In the genomic region with DNA sequence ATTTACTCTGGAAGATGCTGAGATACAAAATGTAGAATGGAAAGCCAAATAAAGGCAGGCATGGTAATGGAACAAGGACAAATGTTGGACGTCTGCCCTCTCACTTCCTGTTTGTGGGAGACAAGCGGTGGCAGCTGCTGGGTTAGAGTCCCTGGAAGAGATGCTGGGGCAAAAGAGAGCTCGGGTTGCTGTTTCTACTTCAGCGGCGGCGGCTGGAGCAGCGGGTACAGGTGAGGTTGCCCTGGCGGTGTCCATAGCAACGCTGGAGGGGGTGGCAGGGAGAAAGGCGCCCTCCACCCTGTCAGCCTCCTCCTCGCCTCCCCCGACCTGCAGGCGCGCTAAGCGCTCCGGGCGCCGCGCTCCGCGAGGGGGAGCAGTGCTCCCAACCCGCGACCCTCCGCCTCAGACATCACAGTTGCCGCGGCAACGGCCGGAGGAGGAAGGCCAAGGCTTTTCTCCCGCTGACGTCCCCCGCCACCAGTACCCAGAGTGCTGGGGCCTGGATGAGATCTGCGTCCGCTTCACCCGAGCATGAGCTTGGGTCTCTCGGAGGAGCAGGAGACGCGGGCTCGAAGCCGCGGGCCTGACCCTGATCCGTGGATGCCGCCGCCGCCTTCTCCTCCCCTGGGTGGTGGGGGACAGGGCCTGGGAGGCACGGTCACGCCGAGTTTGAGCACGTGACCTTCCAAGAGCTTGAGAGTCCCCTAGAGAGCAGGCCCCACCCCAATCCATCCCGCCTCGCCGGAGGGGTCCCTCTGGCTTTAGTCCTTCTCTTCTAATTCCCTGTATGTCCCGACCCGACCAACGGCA, we compare ENCODE assay signal across 8 cellular contexts.
DNase-seq lines count a peak whose midpoint lies in the region; ATAC-seq and TF ChIP-seq lines count a peak whose summit lies in the region.

No MANE protein-coding gene starts in this region.

- CTCF ChIA-PET in AG04449 (lab: Yijun Ruan, JAX) = no interaction called here
- CTCF ChIA-PET in SK-N-SH (lab: Yijun Ruan, JAX) = interaction anchor here (0.6 to 3.9 kb wide), 13 partner anchors 13 to 355 kb away, joined by 3 to 28 read pairs (median 7); a partner anchor contains a TSS

- intact Hi-C loops in ovary (cut with DNase I) = no loop called here

- H3K4me1 ChIP-seq in SK-N-SH (ENCODE audit: control insufficient read depth in 1 of 2, insufficient read depth in 2 of 2, low read depth in 1 of 2, low read length in 1 of 2) (peaks cover 10 to 12% of the 10 kb centered on the region in 2 experiments; a peak in 3 of 4 replicates), cardiac muscle cell (ENCODE audit: low read depth) (no peaks in the 10 kb centered on the region), ovary (ENCODE audit: insufficient read depth) (peaks cover 3% of the 10 kb centered on the region)

- 0 out of 4 replicates have a peak, but pooled peaks of 1 of the 2 experiments have one; percentile 21 for TF ChIP-seq EP300 in SK-N-SH (IDR thresholded peaks at IDR 0.05; ENCODE audit: borderline replicate concordance in 1 of 2, low read depth in 1 of 2, low read length in 1 of 2)
- TF ChIP-seq EP300 in ovary (IDR thresholded peaks at IDR 0.05) = no peak

- peak; percentile 24 for TF ChIP-seq CTCF in AG04449 (IDR thresholded peaks at IDR 0.05; ENCODE audit: insufficient read depth, low read length, missing control alignments)
- peak; percentile 35 for TF ChIP-seq CTCF in SK-N-SH (IDR thresholded peaks at IDR 0.05)
- TF ChIP-seq CTCF in cardiac muscle cell (IDR thresholded peaks at IDR 0.05; ENCODE audit: low read depth, low read length) = no peak
- no peak for TF ChIP-seq CTCF in ovary (IDR thresholded peaks at IDR 0.05)

- TF ChIP-seq RAD21 in SK-N-SH (IDR thresholded peaks at IDR 0.05; ENCODE audit: low read length) = peak; percentile 47

- TF ChIP-seq POLR2A in ovary (IDR thresholded peaks at IDR 0.05) (no peak), erythroblast (IDR thresholded peaks at IDR 0.05; ENCODE audit: low read length) (no peak)

- POLR2A ChIA-PET in AG04449 (lab: Yijun Ruan, JAX) (no interaction called here), SK-N-SH (lab: Yijun Ruan, JAX) (interaction anchor here (0.8 to 2.9 kb wide), 4 partner anchors 15 to 66 kb away, joined by 5 to 16 read pairs (median 10); a partner anchor contains a TSS)

- H3K9me3 ChIP-seq in SK-N-SH (no peaks in the 10 kb centered on the region), cardiac muscle cell (ENCODE audit: low read depth) (no peaks in the 10 kb centered on the region), ovary (no peaks in the 10 kb centered on the region)

- no peaks in the 10 kb centered on the region for H3K79me2 ChIP-seq in SK-N-SH (ENCODE audit: insufficient read depth)

- DNase-seq in AG04449 (ENCODE audit: low read depth, low spot score) (no peak), SK-N-SH (peak; percentile 87), cardiac muscle cell (ENCODE audit: low read depth in 1 of 2, low spot score in 1 of 2) (peak; percentile 19 to 83), ovary (peak; percentile 18 to 45 (median 30)), OCI-M2 (lab: John Stamatoyannopoulos, UW; ENCODE audit: unreplicated experiment) (no peak), activated gamma-delta T cell (lab: John Stamatoyannopoulos, UW) (no peak), erythroblast (lab: John Stamatoyannopoulos, UW) (no peak)

- peak; percentile 84 for ATAC-seq in HG03432 (IDR thresholded peaks at IDR 0.05; ENCODE audit: unreplicated experiment)

- no peak overlapping the region for H3K9ac ChIP-seq in SK-N-SH

- peak overlapping the region in 1 of 2 experiments; percentile 96; a peak in 2 of 4 replicates for H3K27ac ChIP-seq in SK-N-SH (ENCODE audit: low read depth in 2 of 2, low read length in 1 of 2)
- H3K27ac ChIP-seq in cardiac muscle cell = no peak overlapping the region
- no peak overlapping the region for H3K27ac ChIP-seq in ovary

- H3K27me3 ChIP-seq in SK-N-SH (ENCODE audit: insufficient read depth) (peaks cover 11% of the 10 kb centered on the region; the same call in 1 of the 2 replicates), cardiac muscle cell (peaks cover 41% of the 10 kb centered on the region), ovary (no peaks in the 10 kb centered on the region)

- peak overlapping the region; percentile 64 for H3K4me2 ChIP-seq in SK-N-SH

- H3K4me3 ChIP-seq in AG04449 (ENCODE audit: low read depth, low read length) = peak overlapping the region; percentile 38
- H3K4me3 ChIP-seq in SK-N-SH (ENCODE audit: low read depth in 2 of 2, low read length in 1 of 2) = peak overlapping the region; percentile 51; a peak in 3 of 4 replicates
- H3K4me3 ChIP-seq in cardiac muscle cell = peak overlapping the region; percentile 34
- H3K4me3 ChIP-seq in ovary = peak overlapping the region; percentile 17

- WGBS in SK-N-SH (ENCODE audit: low lambda C conversion rate) = 26% methylated on average over 19 of the region's 54 CpGs
- WGBS in ovary, 3 donors = 2 to 3% (median 2%) methylated on average over 38 to 54 of the region's 54 CpGs

- no peaks in the 10 kb centered on the region for H3K9me2 ChIP-seq in SK-N-SH

- H2AFZ ChIP-seq in SK-N-SH (ENCODE audit: low read depth) = peak overlapping the region; percentile 76

- H3K36me3 ChIP-seq in SK-N-SH (replicated peaks in 1 of 2; ENCODE audit: control insufficient read depth in 1 of 2, insufficient read depth in 2 of 2, low read length in 1 of 2) (no peaks in the 10 kb centered on the region), cardiac muscle cell (no peaks in the 10 kb centered on the region), ovary (no peaks in the 10 kb centered on the region)

- no peaks in the 10 kb centered on the region for H4K20me1 ChIP-seq in SK-N-SH (ENCODE audit: insufficient read depth)

- H3F3A ChIP-seq in SK-N-SH (replicated peaks; ENCODE audit: insufficient read depth) = no peaks in the 10 kb centered on the region

TF ChIP-seq in SK-N-SH, 30 proteins besides CTCF, POLR2A, EP300 and RAD21:
- TF ChIP-seq RFX5 (IDR thresholded peaks at IDR 0.05; ENCODE audit: low read length) (peak; percentile 52), FOXJ3 (CRISPR knock-in tag; IDR thresholded peaks at IDR 0.05) (0 out of 2 replicates have a peak, but pooled peaks have one; percentile 27), NFIC (IDR thresholded peaks at IDR 0.05; ENCODE audit: borderline replicate concordance) (no peak), SMC3 (IDR thresholded peaks at IDR 0.05; ENCODE audit: low read depth, low read length) (peak; percentile 16; the same call in 1 of the 2 replicates), ELF1 (IDR thresholded peaks at IDR 0.05) (no peak), MXI1 (IDR thresholded peaks at IDR 0.05; ENCODE audit: low read depth, low read length) (peak; percentile 70)
- TF ChIP-seq, protein P1, sequence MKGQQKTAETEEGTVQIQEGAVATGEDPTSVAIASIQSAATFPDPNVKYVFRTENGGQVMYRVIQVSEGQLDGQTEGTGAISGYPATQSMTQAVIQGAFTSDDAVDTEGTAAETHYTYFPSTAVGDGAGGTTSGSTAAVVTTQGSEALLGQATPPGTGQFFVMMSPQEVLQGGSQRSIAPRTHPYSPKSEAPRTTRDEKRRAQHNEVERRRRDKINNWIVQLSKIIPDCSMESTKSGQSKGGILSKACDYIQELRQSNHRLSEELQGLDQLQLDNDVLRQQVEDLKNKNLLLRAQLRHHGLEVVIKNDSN (IDR thresholded peaks at IDR 0.05; ENCODE audit: borderline replicate concordance, low read depth) = peak; percentile 68; the same call in 1 of the 2 replicates
TF ChIP-seq in SK-N-SH: peak in this region for 5.

Comparison
In these comparisons a context has a peak if more than half of its experiments do, and no peak if none do; other contexts are left out.
1. DNase-seq: peak in SK-N-SH (single experiment), cardiac muscle cell (2 of 2) and ovary (5 of 5); none in AG04449 (single experiment), OCI-M2 (single experiment), activated gamma-delta T cell (single experiment) and erythroblast (0 of 2).
2. CTCF ChIP-seq: peak in AG04449 (single experiment) and SK-N-SH (single experiment); none in cardiac muscle cell (single experiment) and ovary (0 of 3).
3. Peak in every context shown above with its lines, with median percentiles within 50 percentile points of each other: H3K4me3 ChIP-seq.